Comparison of ENCODE assay signal across 32 cellular contexts in genomic region chr18:68557183-68557582, GRCh38.
"Had no signal": no experiment of that assay in that cellular context is flagged by ENCODE, and none has a peak within 500 bp of the region (broad histone marks: within the 10 kb centered on the region; RNA-seq: fewer than 3 reads in every experiment).

No MANE protein-coding gene starts in this region.

- H3K9me3 ChIP-seq: adrenal gland, body of pancreas, colonic mucosa, gastroesophageal sphincter had no signal

- H3K79me2 ChIP-seq: hepatocyte had no signal

- H3K27me3 ChIP-seq: adrenal gland, body of pancreas, cardiac muscle cell, colonic mucosa, gastroesophageal sphincter, heart right ventricle, hepatocyte had no signal

- H3K4me3 Mint-ChIP-seq: activated B cell treated with CpG ODN at 0.5 μM for 24 hours; activated CD8-positive, alpha-beta T cell treated with anti-CD3 and anti-CD28 coated beads for 36 hours; activated naive CD4-positive, alpha-beta T cell treated with anti-CD3 and anti-CD28 coated beads for 36 hours; activated naive CD4-positive, alpha-beta T cell treated with anti-CD3 and anti-CD28 coated beads, Interleukin-2, amount 50 U/mL, for 24 hours; activated naive CD8-positive, alpha-beta T cell treated with anti-CD3 and anti-CD28 coated beads for 36 hours; activated naive CD8-positive, alpha-beta T cell treated with anti-CD3 and anti-CD28 coated beads, Interleukin-2, amount 50 U/mL, for 24 hours; activated T-cell treated with anti-CD3 and anti-CD28 coated beads, Interleukin-2, amount 50 U/mL, for 4 hours; activated T-helper 17 cell treated with anti-CD3 and anti-CD28 coated beads, Interleukin-2, amount 50 U/mL, for 72 hours; T-helper 17 cell; T-helper 2 cell treated with Interferon-gamma antibody and Interleukin-4, amounts not matched to agents 5 μg/mL and 100 μg/mL, for 36 hours had no signal

- H3K27me3 Mint-ChIP-seq: activated B cell treated with CpG ODN at 0.5 μM for 24 hours; activated CD8-positive, alpha-beta T cell treated with anti-CD3 and anti-CD28 coated beads for 36 hours; activated naive CD4-positive, alpha-beta T cell treated with anti-CD3 and anti-CD28 coated beads, Interleukin-2, amount 50 U/mL, for 24 hours; activated naive CD8-positive, alpha-beta T cell treated with anti-CD3 and anti-CD28 coated beads for 36 hours; activated naive CD8-positive, alpha-beta T cell treated with anti-CD3 and anti-CD28 coated beads, Interleukin-2, amount 50 U/mL, for 24 hours; T-helper 17 cell had no signal

- H3K36me3 Mint-ChIP-seq: activated naive CD4-positive, alpha-beta T cell treated with anti-CD3 and anti-CD28 coated beads, Interleukin-2, amount 50 U/mL, for 24 hours; activated naive CD8-positive, alpha-beta T cell treated with anti-CD3 and anti-CD28 coated beads for 36 hours had no signal

- H3K4me3 ChIP-seq: adrenal gland, body of pancreas, cardiac muscle cell, colonic mucosa, gastroesophageal sphincter, heart right ventricle, hepatocyte had no signal

- DNase-seq: activated B cell treated with CpG ODN at 0.5 μM for 24 hours; activated CD4-positive, alpha-beta T cell treated with anti-CD3 and anti-CD28 coated beads for 48 hours; activated CD4-positive, alpha-beta T cell treated with anti-CD3 and anti-CD28 coated beads, Interleukin-2, amount 50 U/mL, for 1 hour; activated CD4-positive, alpha-beta T cell treated with anti-CD3 and anti-CD28 coated beads, Interleukin-2, amount 50 U/mL, for 48 hours; activated CD8-positive, alpha-beta memory T cell treated with anti-CD3 and anti-CD28 coated beads for 24 hours; activated CD8-positive, alpha-beta T cell treated with anti-CD3 and anti-CD28 coated beads for 36 hours; activated effector memory CD4-positive, alpha-beta T cell treated with Interleukin-2 at 50 U/mL for 16 hours; activated gamma-delta T cell treated with Interleukin-2 at 50 U/mL for 16 hours; activated naive CD4-positive, alpha-beta T cell treated with anti-CD3 and anti-CD28 coated beads for 36 hours; activated naive CD8-positive, alpha-beta T cell treated with anti-CD3 and anti-CD28 coated beads for 36 hours; activated naive CD8-positive, alpha-beta T cell treated with anti-CD3 and anti-CD28 coated beads, Interleukin-2, amount 50 U/mL, for 24 hours; activated T-cell treated with anti-CD3 and anti-CD28 coated beads, Interleukin-2, amount 50 U/mL, for 4 hours; adrenal gland; amygdala; aorta; body of pancreas; central memory CD4-positive, alpha-beta T cell; colonic mucosa; effector CD8-positive, alpha-beta T cell; foreskin melanocyte; heart right ventricle; T-helper 1 cell; T-helper 17 cell; T1000; WERI-Rb-1 had no signal

- H3K4me2 ChIP-seq: hepatocyte had no signal

- H3K4me1 Mint-ChIP-seq: activated B cell treated with CpG ODN at 0.5 μM for 24 hours; activated naive CD4-positive, alpha-beta T cell treated with anti-CD3 and anti-CD28 coated beads, Interleukin-2, amount 50 U/mL, for 24 hours; activated naive CD8-positive, alpha-beta T cell treated with anti-CD3 and anti-CD28 coated beads, Interleukin-2, amount 50 U/mL, for 24 hours; activated T-helper 17 cell treated with anti-CD3 and anti-CD28 coated beads, Interleukin-2, amount 50 U/mL, for 72 hours; T-helper 17 cell had no signal

- H3K27ac Mint-ChIP-seq: activated B cell treated with CpG ODN at 0.5 μM for 24 hours; activated CD8-positive, alpha-beta T cell treated with anti-CD3 and anti-CD28 coated beads for 36 hours; activated naive CD4-positive, alpha-beta T cell treated with anti-CD3 and anti-CD28 coated beads for 36 hours; activated naive CD4-positive, alpha-beta T cell treated with anti-CD3 and anti-CD28 coated beads, Interleukin-2, amount 50 U/mL, for 24 hours; activated naive CD8-positive, alpha-beta T cell treated with anti-CD3 and anti-CD28 coated beads for 36 hours; activated naive CD8-positive, alpha-beta T cell treated with anti-CD3 and anti-CD28 coated beads, Interleukin-2, amount 50 U/mL, for 24 hours; activated T-helper 17 cell treated with anti-CD3 and anti-CD28 coated beads, Interleukin-2, amount 50 U/mL, for 72 hours; T-helper 17 cell; T-helper 2 cell treated with Interferon-gamma antibody and Interleukin-4, amounts not matched to agents 5 μg/mL and 100 μg/mL, for 36 hours had no signal

- ATAC-seq: activated CD4-positive, CD25-positive, alpha-beta regulatory T cell treated with anti-CD3 and anti-CD28 coated beads, Interleukin-2, amount 50 U/mL, for 24 hours; activated CD8-positive, alpha-beta T cell treated with anti-CD3 and anti-CD28 coated beads for 36 hours; activated naive CD8-positive, alpha-beta T cell treated with anti-CD3 and anti-CD28 coated beads, Interleukin-2, amount 50 U/mL, for 24 hours; activated T-cell treated with anti-CD3 and anti-CD28 coated beads, Interleukin-2, amount 50 U/mL, for 4 hours; activated T-helper 17 cell treated with anti-CD3 and anti-CD28 coated beads, Interleukin-2, amount 50 U/mL, for 72 hours; body of pancreas; gastroesophageal sphincter; heart right ventricle; T-helper 17 cell had no signal

- H3K36me3 ChIP-seq: adrenal gland, cardiac muscle cell, colonic mucosa, gastroesophageal sphincter, heart right ventricle, WERI-Rb-1 had no signal

- H2AFZ ChIP-seq: hepatocyte had no signal

- H3K4me1 ChIP-seq: adrenal gland, body of pancreas, colonic mucosa, gastroesophageal sphincter, heart right ventricle had no signal

- H3K9me3 Mint-ChIP-seq: activated B cell treated with CpG ODN at 0.5 μM for 24 hours; activated CD8-positive, alpha-beta T cell treated with anti-CD3 and anti-CD28 coated beads for 36 hours; activated naive CD4-positive, alpha-beta T cell treated with anti-CD3 and anti-CD28 coated beads for 36 hours; activated naive CD4-positive, alpha-beta T cell treated with anti-CD3 and anti-CD28 coated beads, Interleukin-2, amount 50 U/mL, for 24 hours; activated naive CD8-positive, alpha-beta T cell treated with anti-CD3 and anti-CD28 coated beads for 36 hours; activated naive CD8-positive, alpha-beta T cell treated with anti-CD3 and anti-CD28 coated beads, Interleukin-2, amount 50 U/mL, for 24 hours; activated T-cell treated with anti-CD3 and anti-CD28 coated beads, Interleukin-2, amount 50 U/mL, for 4 hours; activated T-helper 17 cell treated with anti-CD3 and anti-CD28 coated beads, Interleukin-2, amount 50 U/mL, for 72 hours; T-helper 2 cell treated with Interferon-gamma antibody and Interleukin-4, amounts not matched to agents 5 μg/mL and 100 μg/mL, for 36 hours had no signal

- H3K27ac ChIP-seq: adrenal gland, body of pancreas, cardiac muscle cell, colonic mucosa, gastroesophageal sphincter, heart right ventricle, hepatocyte, WERI-Rb-1 had no signal
